ENCODE assay signal across 5 cellular contexts in the genomic region with DNA sequence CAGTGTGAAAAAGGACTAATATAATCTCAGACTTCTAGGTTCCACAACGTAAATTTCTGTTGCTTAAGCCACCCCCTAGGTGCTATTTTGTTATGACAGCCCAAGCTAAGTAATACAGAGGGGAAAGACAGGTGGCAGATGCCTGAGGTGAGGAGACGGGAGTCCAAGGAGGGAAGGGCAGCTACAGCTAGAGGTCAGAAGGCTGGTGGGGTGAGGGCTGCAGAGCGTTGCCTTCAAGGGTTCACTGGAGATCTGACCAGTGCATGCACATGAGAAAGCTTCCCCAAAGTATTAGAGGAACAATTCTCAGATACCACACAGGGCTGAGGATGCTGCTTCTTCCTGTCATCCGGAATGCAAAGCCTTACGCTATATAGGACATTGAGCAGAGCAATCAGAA.
"Had no signal": no experiment of that assay in that cellular context is flagged by ENCODE, and none has a peak within 500 bp of the region (broad histone marks: within the 10 kb centered on the region; RNA-seq: fewer than 3 reads in every experiment).

No MANE protein-coding gene starts in this region.

- DNase-seq: H9, HCEC 1CT, IMR-90 had no signal

- H3K4me3 Mint-ChIP-seq: GM23338, H9 had no signal

- H3K27ac Mint-ChIP-seq: GM23338, H9 had no signal

- H3K4me3 ChIP-seq: GM23338, K562 had no signal
